ENCODE assay signal across 6 cellular contexts in genomic region chr19:1206733-1207301, GRCh38. TPM values are rescaled to one million over a fixed set of nuclear protein-coding genes. Genes with fewer than 3 reads are reported as not detected.
DNase-seq lines count a peak whose midpoint lies in the region; ATAC-seq and TF ChIP-seq lines count a peak whose summit lies in the region.

No MANE protein-coding gene starts in this region.

- TF ChIP-seq CTCF in AG04449 (IDR thresholded peaks at IDR 0.05; ENCODE audit: insufficient read depth, low read length, missing control alignments) (no peak), OCI-LY3 (IDR thresholded peaks at IDR 0.05; ENCODE audit: low read depth, low read length) (no peak)

- H3K79me2 ChIP-seq in OCI-LY3 (ENCODE audit: low read length): peaks cover 60% of the 10 kb centered on the region

- H3K9me3 ChIP-seq in OCI-LY3 (ENCODE audit: insufficient read depth, low read length) (no peaks in the 10 kb centered on the region), skeletal muscle tissue (ENCODE audit: control insufficient read depth in 3 of 3, low read length in 3 of 3) (no peaks in the 10 kb centered on the region)

- H3K27ac ChIP-seq in OCI-LY3 (ENCODE audit: low read length) (peak overlapping the region; percentile 5), epithelial cell of prostate (peak overlapping the region; percentile 97), skeletal muscle tissue (ENCODE audit: low read depth, low read length) (peak overlapping the region; percentile 89)

- H3K4me3 ChIP-seq in AG04449 (ENCODE audit: low read depth, low read length) (peak overlapping the region; percentile 75), OCI-LY3 (ENCODE audit: low read length) (peak overlapping the region; percentile 86), skeletal muscle tissue (ENCODE audit: low read length in 3 of 3) (peak overlapping the region; percentile 79 to 98 (median 89))

- peaks cover 20% of the 10 kb centered on the region for H3K36me3 ChIP-seq in OCI-LY3 (replicated peaks; ENCODE audit: low read depth, low read length)
- peaks cover 3 to 4% (median 4%) of the 10 kb centered on the region in 3 donors for H3K36me3 ChIP-seq in skeletal muscle tissue (ENCODE audit: control insufficient read depth in 3 of 3, insufficient read depth in 3 of 3, low read length in 3 of 3)

- no peak overlapping the region for H2AFZ ChIP-seq in OCI-LY3 (ENCODE audit: low read depth, low read length)

- H3K9ac ChIP-seq in OCI-LY3 (ENCODE audit: low read length) (peak overlapping the region; percentile 63), skeletal muscle tissue (ENCODE audit: low read depth in 1 of 3, low read length in 3 of 3) (peak overlapping the region; percentile 88 to 98 (median 95))

- peaks cover 28% of the 10 kb centered on the region for H4K20me1 ChIP-seq in OCI-LY3 (ENCODE audit: insufficient read depth, low read length)

- no peaks in the 10 kb centered on the region for H3K27me3 ChIP-seq in OCI-LY3 (ENCODE audit: low read depth, low read length)
- no peaks in the 10 kb centered on the region for H3K27me3 ChIP-seq in skeletal muscle tissue (ENCODE audit: control insufficient read depth in 3 of 3, insufficient read depth in 3 of 3, low read length in 3 of 3)

- POLR2A ChIA-PET in AG04449 (lab: Yijun Ruan, JAX): no interaction called here

- H3K4me1 ChIP-seq in OCI-LY3 (ENCODE audit: low read length): peaks cover 14% of the 10 kb centered on the region
- H3K4me1 ChIP-seq in skeletal muscle tissue (ENCODE audit: control insufficient read depth in 3 of 3, insufficient read depth in 3 of 3, low read length in 3 of 3): peaks cover 38 to 52% (median 44%) of the 10 kb centered on the region in 3 donors

- DNase-seq in AG04449 (ENCODE audit: low read depth, low spot score) (no peak), epithelial cell of prostate (ENCODE audit: low read depth, low spot score) (no peak)

- ATAC-seq in HG03439 (IDR thresholded peaks at IDR 0.05; ENCODE audit: unreplicated experiment) (no peak), GM18498 (IDR thresholded peaks at IDR 0.05; ENCODE audit: unreplicated experiment) (no peak)

- CTCF ChIA-PET in AG04449 (lab: Yijun Ruan, JAX): no interaction called here

- H3K4me2 ChIP-seq in OCI-LY3 (ENCODE audit: low read length): peak overlapping the region; percentile 89

RNA-seq across cellular contexts. Expression of gene STK11, which starts 1.2 kb away (rescaled TPM):
- 51.7 TPM for total RNA-seq in skeletal muscle tissue

RNA-seq across cellular contexts. Expression of gene CBARP, which starts 31.0 kb away (rescaled TPM):
- total RNA-seq in skeletal muscle tissue: not detected

RNA-seq across cellular contexts. Expression of gene SBNO2, which starts 32.7 kb away (rescaled TPM):
- 10.4 TPM for total RNA-seq in skeletal muscle tissue

RNA-seq across cellular contexts. Expression of gene ATP5F1D, which starts 34.7 kb away (rescaled TPM):
- 24.5 TPM for total RNA-seq in skeletal muscle tissue

RNA-seq across cellular contexts. Expression of gene MIDN, which starts 41.6 kb away (rescaled TPM):
- total RNA-seq in skeletal muscle tissue: 5.2 TPM

Comparison
In these comparisons a context has a peak if more than half of its experiments do, and no peak if none do; other contexts are left out.
1. H3K27ac ChIP-seq: peak in every context shown above with its lines; median percentile 97 in epithelial cell of prostate; 89 in skeletal muscle tissue; 5 in OCI-LY3.